17 cellular contexts compared by ENCODE assay signal in the genomic region with DNA sequence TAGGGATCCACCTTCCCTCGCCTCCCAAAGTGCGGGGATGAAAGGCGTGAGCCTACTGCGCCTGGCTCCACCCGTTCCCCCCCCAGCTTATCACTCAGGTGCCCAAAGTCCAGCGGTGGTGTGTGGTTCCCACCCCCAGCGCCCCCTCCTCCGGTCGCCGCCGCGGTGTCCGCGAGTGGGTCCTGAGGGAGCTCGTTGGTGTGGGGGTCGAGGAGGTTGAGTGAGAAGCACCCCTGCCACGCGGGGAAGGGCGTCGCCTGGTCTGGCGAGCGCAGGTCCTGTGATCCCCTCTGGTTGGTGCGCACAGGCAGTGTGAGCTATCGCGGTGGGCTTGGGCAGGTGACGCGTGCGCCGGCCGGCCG.
DNase-seq lines count a peak whose midpoint lies in the region; ATAC-seq and TF ChIP-seq lines count a peak whose summit lies in the region.
"Had no signal": no experiment of that assay in that cellular context is flagged by ENCODE, and none has a peak within 500 bp of the region (broad histone marks: within the 10 kb centered on the region; RNA-seq: fewer than 3 reads in every experiment).

No MANE protein-coding gene starts in this region.

- 92% methylated on average over 31 of the region's 31 CpGs for WGBS in right cardiac atrium

- H4K20me1 ChIP-seq in MM.1S (ENCODE audit: insufficient read depth, low read length): no peaks in the 10 kb centered on the region

- H3K27ac ChIP-seq in right cardiac atrium (ENCODE audit: low read length) (no peak overlapping the region), MM.1S (ENCODE audit: low read length) (no peak overlapping the region)
- H3K27ac ChIP-seq: 22Rv1, C4-2B, GM23248 had no signal

- H3K4me1 ChIP-seq in right cardiac atrium (ENCODE audit: control insufficient read depth, insufficient read depth, low read length): no peaks in the 10 kb centered on the region
- H3K4me1 ChIP-seq in MM.1S (ENCODE audit: low read length): no peaks in the 10 kb centered on the region

- H2AFZ ChIP-seq in MM.1S (ENCODE audit: low read length): no peak overlapping the region
- H2AFZ ChIP-seq: GM23248 had no signal

- ATAC-seq in right cardiac atrium (peak; percentile 37 to 47), left ventricle myocardium superior (no peak)
- ATAC-seq: HCT116 had no signal

- H3K4me2 ChIP-seq in MM.1S (ENCODE audit: low read depth, low read length): no peak overlapping the region

- H3K9me3 ChIP-seq in right cardiac atrium (ENCODE audit: control insufficient read depth, low read length) (no peaks in the 10 kb centered on the region), MM.1S (replicated peaks; ENCODE audit: insufficient read depth, low read length) (no peaks in the 10 kb centered on the region)

- TF ChIP-seq CTCF in fibroblast of the aortic adventitia (IDR thresholded peaks at IDR 0.05; ENCODE audit: insufficient read depth, low read length): no peak
- no peak for TF ChIP-seq CTCF in MM.1S (IDR thresholded peaks at IDR 0.05; ENCODE audit: low read length)

- H3K36me3 ChIP-seq in MM.1S (replicated peaks; ENCODE audit: insufficient read depth, low read length): no peaks in the 10 kb centered on the region

- DNase-seq in right cardiac atrium (no peak), left ventricle myocardium superior (no peak), fibroblast of the aortic adventitia (ENCODE audit: low read depth) (peak; percentile 4), mesenteric fat pad (ENCODE audit: low spot score) (peak; percentile 90), ureter (ENCODE audit: low spot score) (peak; percentile 40), MM.1S (no peak), NCI-H226 (no peak), superior temporal gyrus (ENCODE audit: extremely low spot score) (no peak)
- DNase-seq: COR-L47, DMS153, GM23248, NCI-H1092, NCI-H1694, NCI-H446 had no signal

- no peaks in the 10 kb centered on the region for H3F3A ChIP-seq in MM.1S (ENCODE audit: insufficient read depth, low read length)

- no peaks in the 10 kb centered on the region for H3K9me2 ChIP-seq in MM.1S (replicated peaks; ENCODE audit: insufficient read depth, low read length)

- no peaks in the 10 kb centered on the region for H3K79me2 ChIP-seq in MM.1S (ENCODE audit: low read length)

- H3K4me3 ChIP-seq in right cardiac atrium (ENCODE audit: low read length) (no peak overlapping the region), fibroblast of the aortic adventitia (ENCODE audit: low read depth, low read length) (no peak overlapping the region), MM.1S (ENCODE audit: low read length) (no peak overlapping the region)
- H3K4me3 ChIP-seq: GM23248 had no signal

- H3K27me3 ChIP-seq in right cardiac atrium (ENCODE audit: control insufficient read depth, insufficient read depth): no peaks in the 10 kb centered on the region
- H3K27me3 ChIP-seq in MM.1S (replicated peaks; ENCODE audit: insufficient read depth, low read length): no peaks in the 10 kb centered on the region

- H3K9ac ChIP-seq in MM.1S (ENCODE audit: low read length): no peak overlapping the region
- H3K9ac ChIP-seq: GM23248 had no signal

- intact Hi-C loops in right cardiac atrium (cut with DNase I): no loop called here
- intact Hi-C loops in left ventricle myocardium superior (cut with micrococcal nuclease): no loop called here

Comparison
In these comparisons a context has a peak if more than half of its experiments do, and no peak if none do; other contexts are left out.
1. DNase-seq: peak in fibroblast of the aortic adventitia (single experiment), mesenteric fat pad (single experiment) and ureter (single experiment); none in right cardiac atrium (0 of 3), left ventricle myocardium superior (single experiment), MM.1S (single experiment), NCI-H226 (single experiment) and superior temporal gyrus (single experiment).